ENCODE assay signal across 31 cellular contexts in the genomic region with DNA sequence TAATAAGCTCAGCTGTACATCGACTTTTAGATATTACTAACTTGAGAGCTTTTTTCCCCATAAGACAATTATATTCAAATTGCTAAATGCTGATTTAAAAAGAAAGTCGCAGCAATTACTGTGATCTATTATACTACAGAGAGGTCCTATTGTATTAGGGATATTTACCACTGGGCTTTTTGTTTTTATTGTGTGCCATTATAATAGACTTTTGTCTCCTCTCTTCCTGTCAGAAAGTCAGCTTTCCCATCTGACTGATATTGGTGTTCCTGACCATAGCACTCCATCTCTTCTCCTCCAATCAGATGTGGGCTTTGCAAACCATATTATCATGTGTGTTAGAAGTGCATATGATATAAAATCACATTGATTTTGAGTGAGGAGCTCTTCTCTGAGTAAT. TPM values are rescaled to one million over a fixed set of nuclear protein-coding genes. Genes with fewer than 3 reads are reported as not detected.
"Had no signal": no experiment of that assay in that cellular context is flagged by ENCODE, and none has a peak within 500 bp of the region (broad histone marks: within the 10 kb centered on the region; RNA-seq: fewer than 3 reads in every experiment).

No MANE protein-coding gene starts in this region.

- H3K4me3 ChIP-seq: cardiac muscle cell, gastroesophageal sphincter, heart right ventricle, lower lobe of right lung, mucosa of descending colon, prostate gland, skin epidermis, spleen, suprapubic skin, tibial artery, upper lobe of right lung, uterus had no signal

- DNase-seq: cortex of kidney; effector CD8-positive, alpha-beta T cell; endodermal cell; foreskin fibroblast; glutamatergic neuron; heart right ventricle; immature natural killer cell; islet precursor cell; kidney glomerular epithelial cell; left ventricle myocardium superior; lower lobe of right lung; mucosa of descending colon; naive B cell; right cardiac atrium; spleen; stimulated activated CD4-positive, alpha-beta T cell treated with anti-CD3 and anti-CD28 coated beads, Interleukin-4, amount 100 ng/mL, for 4 hours; stimulated activated naive CD8-positive, alpha-beta T cell treated with anti-CD3 and anti-CD28 coated beads, Interleukin-15, Interleukin-2, amounts not matched to agents 100 U/mL and 50 U/mL, for 24 hours; tibial artery; upper lobe of right lung; uterus had no signal

- H3K4me1 ChIP-seq: gastroesophageal sphincter, heart right ventricle, lower lobe of right lung, parathyroid adenoma, prostate gland, spleen, suprapubic skin, upper lobe of right lung, uterus had no signal

- ATAC-seq: esophagus mucosa; gastroesophageal sphincter; heart right ventricle; left ventricle myocardium superior; mucosa of descending colon; natural killer cell treated with Interleukin-12 subunit alpha and Interleukin-12 subunit beta and Interleukin-15 and Interleukin-18, amount 100 ng/mL, for 72 hours; right cardiac atrium; stimulated activated memory B cell treated with anti-CD40 and anti-IgM and Interleukin-4, amounts not matched to agents 10 μg/mL and 1 μg/mL and 100 μg/mL, for 72 hours; stimulated activated naive CD8-positive, alpha-beta T cell treated with anti-CD3 and anti-CD28 coated beads, Interleukin-15, Interleukin-2, amounts not matched to agents 100 U/mL and 50 U/mL, for 24 hours had no signal

- H3K27ac ChIP-seq: cardiac muscle cell, epithelial cell of prostate, gastroesophageal sphincter, heart right ventricle, lower lobe of right lung, neutrophil, parathyroid adenoma, prostate gland, skin epidermis, spleen, suprapubic skin, tibial artery, upper lobe of right lung, uterus had no signal

- H3K36me3 ChIP-seq: cardiac muscle cell, gastroesophageal sphincter, heart right ventricle, lower lobe of right lung, neutrophil, prostate gland, spleen, suprapubic skin, tibial artery, upper lobe of right lung, uterus had no signal

- H3K9me3 ChIP-seq: gastroesophageal sphincter, heart right ventricle, lower lobe of right lung, mucosa of descending colon, neutrophil, prostate gland, spleen, suprapubic skin, tibial artery, upper lobe of right lung, uterus had no signal

- H3K27me3 ChIP-seq: cardiac muscle cell, suprapubic skin, tibial artery, upper lobe of right lung, uterus had no signal

RNA-seq across cellular contexts. Expression of a gene that starts 27.2 kb away (rescaled TPM):
- total RNA-seq: natural killer cell treated with Interleukin-12 subunit alpha and Interleukin-12 subunit beta and Interleukin-15 and Interleukin-18, amount 100 ng/mL, for 72 hours had no signal
